14 cellular contexts compared by ENCODE assay signal in genomic region chr14:22387776-22388241, GRCh38.
DNase-seq lines count a peak whose midpoint lies in the region; TF ChIP-seq lines count a peak whose summit lies in the region.
"Had no signal": no experiment of that assay in that cellular context is flagged by ENCODE, and none has a peak within 500 bp of the region (broad histone marks: within the 10 kb centered on the region; RNA-seq: fewer than 3 reads in every experiment).

No MANE protein-coding gene starts in this region.

- peak overlapping the region; percentile 80 for H3K27ac Mint-ChIP-seq in neural progenitor cell
- H3K27ac Mint-ChIP-seq: activated CD4-positive, alpha-beta T cell treated with anti-CD3 and anti-CD28 coated beads, Interleukin-2, amount 10 ng/mL, durations not matched to agents 24 days and 14 days; activated T-helper 1 cell treated with anti-CD3 and anti-CD28 coated beads, Interleukin-12 subunit alpha, Interleukin-12 subunit beta, Interleukin-2, Interleukin-4 antibody, amounts not matched to agents 30 ng/mL and 10 ng/mL and 1 ng/mL, durations not matched to agents 14 hours and 24 hours and 36 hours had no signal

- H2AFZ ChIP-seq in neural progenitor cell (replicated peaks) = peak overlapping the region; percentile 99

- DNase-seq in astrocyte of the cerebellum (ENCODE audit: low read depth) (peak; percentile 85), neural progenitor cell (ENCODE audit: low spot score) (no peak), COR-L47 (lab: John Stamatoyannopoulos, UW) (no peak), NCI-H1092 treated with DMSO at 0.1 percent for 48 hours (lab: John Stamatoyannopoulos, UW) (no peak), Kasumi-1 (lab: John Stamatoyannopoulos, UW) (no peak), amniotic stem cell (lab: John Stamatoyannopoulos, UW) (no peak)
- DNase-seq: activated CD4-positive, alpha-beta T cell treated with anti-CD3 and anti-CD28 coated beads, Interleukin-2, amount 10 ng/mL, durations not matched to agents 24 days and 14 days; effector CD8-positive, alpha-beta T cell; MG63; stimulated activated CD4-positive, alpha-beta T cell treated with anti-CD3 and anti-CD28 coated beads, Interleukin-2, amount 100 ng/mL, for 24 hours had no signal

- no peaks in the 10 kb centered on the region for H3K36me3 ChIP-seq in BLaER1
- H3K36me3 ChIP-seq in neural progenitor cell = no peaks in the 10 kb centered on the region
- H3K36me3 ChIP-seq: MG63 had no signal

- H3K9me3 ChIP-seq in BLaER1 (no peaks in the 10 kb centered on the region), neural progenitor cell (ENCODE audit: low read depth) (no peaks in the 10 kb centered on the region)
- H3K9me3 ChIP-seq: MG63, psoas muscle had no signal

- peaks cover 2% of the 10 kb centered on the region for H3K27me3 Mint-ChIP-seq in neural progenitor cell (ENCODE audit: insufficient read depth, low read depth)
- H3K27me3 Mint-ChIP-seq: activated CD4-positive, alpha-beta T cell treated with anti-CD3 and anti-CD28 coated beads, Interleukin-2, amount 10 ng/mL, durations not matched to agents 24 days and 14 days had no signal

- in situ Hi-C loops in astrocyte of the cerebellum (cut with HindIII; ENCODE audit: low sequenced_read_pairs) = no loop called here

- H3K9ac ChIP-seq in BLaER1 = 0 out of 2 replicates have a peak overlapping the region, but pooled peaks have one; percentile 29
- no peak overlapping the region for H3K9ac ChIP-seq in neural progenitor cell

- H3K27me3 ChIP-seq in BLaER1 (0 out of 2 replicates have a peak, but pooled peaks cover 7% of the 10 kb centered on the region), neural progenitor cell (no peaks in the 10 kb centered on the region)
- H3K27me3 ChIP-seq: MG63 had no signal

- peaks cover 46% of the 10 kb centered on the region for H3K4me1 Mint-ChIP-seq in neural progenitor cell
- H3K4me1 Mint-ChIP-seq: activated CD4-positive, alpha-beta T cell treated with anti-CD3 and anti-CD28 coated beads, Interleukin-2, amount 10 ng/mL, durations not matched to agents 24 days and 14 days had no signal

- TF ChIP-seq CTCF in LNCAP (IDR thresholded peaks at IDR 0.05) (0 out of 2 replicates have a peak, but pooled peaks have one; percentile 27), astrocyte of the cerebellum (IDR thresholded peaks at IDR 0.05; ENCODE audit: low read depth, low read length, missing control alignments) (no peak), neural progenitor cell (IDR thresholded peaks at IDR 0.05) (no peak)

- no peaks in the 10 kb centered on the region for H3K36me3 Mint-ChIP-seq in neural progenitor cell

- H3K4me2 ChIP-seq in BLaER1 (peak overlapping the region; percentile 83), neural progenitor cell (no peak overlapping the region)

- H4K20me1 ChIP-seq in BLaER1 (no peaks in the 10 kb centered on the region), neural progenitor cell (ENCODE audit: low read depth) (no peaks in the 10 kb centered on the region)

- H3K4me1 ChIP-seq in BLaER1 (peaks cover 65% of the 10 kb centered on the region), neural progenitor cell (peaks cover 8% of the 10 kb centered on the region)
- H3K4me1 ChIP-seq: psoas muscle had no signal

- no peaks in the 10 kb centered on the region for H3K9me3 Mint-ChIP-seq in neural progenitor cell
- H3K9me3 Mint-ChIP-seq: activated CD4-positive, alpha-beta T cell treated with anti-CD3 and anti-CD28 coated beads, Interleukin-2, amount 10 ng/mL, durations not matched to agents 24 days and 14 days; activated T-helper 1 cell treated with anti-CD3 and anti-CD28 coated beads, Interleukin-12 subunit alpha, Interleukin-12 subunit beta, Interleukin-2, Interleukin-4 antibody, amounts not matched to agents 30 ng/mL and 10 ng/mL and 1 ng/mL, durations not matched to agents 14 hours and 24 hours and 36 hours had no signal

- H3K79me2 ChIP-seq in neural progenitor cell (ENCODE audit: low read depth) = no peaks in the 10 kb centered on the region

- H3K4me3 ChIP-seq in BLaER1 = peak overlapping the region; percentile 54
- H3K4me3 ChIP-seq in astrocyte of the cerebellum (ENCODE audit: low read depth, low read length) = no peak overlapping the region
- no peak overlapping the region for H3K4me3 ChIP-seq in neural progenitor cell
- H3K4me3 ChIP-seq: MG63, psoas muscle had no signal

- H3K27ac ChIP-seq in BLaER1 = no peak overlapping the region
- H3K27ac ChIP-seq in neural progenitor cell = no peak overlapping the region
- H3K27ac ChIP-seq: psoas muscle had no signal

- no peaks in the 10 kb centered on the region for H3F3A ChIP-seq in neural progenitor cell (ENCODE audit: low read depth)

- no peak overlapping the region for H3K4me3 Mint-ChIP-seq in neural progenitor cell
- H3K4me3 Mint-ChIP-seq: activated CD4-positive, alpha-beta T cell treated with anti-CD3 and anti-CD28 coated beads, Interleukin-2, amount 10 ng/mL, durations not matched to agents 24 days and 14 days; activated T-helper 1 cell treated with anti-CD3 and anti-CD28 coated beads, Interleukin-12 subunit alpha, Interleukin-12 subunit beta, Interleukin-2, Interleukin-4 antibody, amounts not matched to agents 30 ng/mL and 10 ng/mL and 1 ng/mL, durations not matched to agents 14 hours and 24 hours and 36 hours had no signal
